24 cellular contexts compared by ENCODE assay signal in genomic region chr7:111638048-111638447, GRCh38.
"Had no signal": no experiment of that assay in that cellular context is flagged by ENCODE, and none has a peak within 500 bp of the region (broad histone marks: within the 10 kb centered on the region; RNA-seq: fewer than 3 reads in every experiment).

No MANE protein-coding gene starts in this region.

- H3K36me3 ChIP-seq: left lung, neutrophil, ovary, sigmoid colon, thoracic aorta, upper lobe of left lung had no signal

- H3K4me3 Mint-ChIP-seq: activated CD4-positive, alpha-beta T cell treated with anti-CD3 and anti-CD28 coated beads, Interleukin-2, amount 10 ng/mL, durations not matched to agents 7 days and 5 days; activated CD8-positive, alpha-beta memory T cell treated with anti-CD3 and anti-CD28 coated beads, Interleukin-2, amount 10 ng/mL, durations not matched to agents 7 days and 5 days; activated CD8-positive, alpha-beta T cell treated with anti-CD3 and anti-CD28 coated beads for 36 hours; activated naive CD4-positive, alpha-beta T cell treated with anti-CD3 and anti-CD28 coated beads, Interleukin-2, amount 10 ng/mL, durations not matched to agents 7 days and 5 days; brain; mesothelial cell of epicardium; natural killer cell had no signal

- DNase-seq: activated CD4-positive, alpha-beta T cell treated with anti-CD3 and anti-CD28 coated beads, Interleukin-2, amount 10 ng/mL, durations not matched to agents 7 days and 5 days; activated CD8-positive, alpha-beta memory T cell treated with anti-CD3 and anti-CD28 coated beads, Interleukin-2, amount 10 ng/mL, durations not matched to agents 7 days and 5 days; activated CD8-positive, alpha-beta T cell treated with anti-CD3 and anti-CD28 coated beads for 36 hours; activated effector memory CD4-positive, alpha-beta T cell treated with anti-CD3 and anti-CD28 coated beads, Interleukin-2, amount 50 U/mL, for 16 hours; activated naive CD4-positive, alpha-beta T cell treated with anti-CD3 and anti-CD28 coated beads, Interleukin-2, amount 10 ng/mL, durations not matched to agents 7 days and 5 days; activated T-cell treated with anti-CD3 and anti-CD28 coated beads for 4 hours; aorta; hippocampal formation; kidney glomerular epithelial cell; left lung; mammary epithelial cell; natural killer cell; ovary; sigmoid colon; stimulated activated CD4-positive, alpha-beta T cell treated with anti-CD3 and anti-CD28 coated beads, Interleukin-4, amount 100 ng/mL, for 24 hours; stimulated activated naive CD4-positive, alpha-beta T cell treated with Interleukin-2 at 50 U/mL for 16 hours; upper lobe of left lung had no signal

- H3K27me3 ChIP-seq: left lung, neutrophil, ovary, sigmoid colon, upper lobe of left lung had no signal

- H3K4me1 Mint-ChIP-seq: activated CD4-positive, alpha-beta T cell treated with anti-CD3 and anti-CD28 coated beads, Interleukin-2, amount 10 ng/mL, durations not matched to agents 7 days and 5 days; activated CD8-positive, alpha-beta memory T cell treated with anti-CD3 and anti-CD28 coated beads, Interleukin-2, amount 10 ng/mL, durations not matched to agents 7 days and 5 days; activated naive CD4-positive, alpha-beta T cell treated with anti-CD3 and anti-CD28 coated beads, Interleukin-2, amount 10 ng/mL, durations not matched to agents 7 days and 5 days; natural killer cell had no signal

- H3K27ac Mint-ChIP-seq: activated CD4-positive, alpha-beta T cell treated with anti-CD3 and anti-CD28 coated beads, Interleukin-2, amount 10 ng/mL, durations not matched to agents 7 days and 5 days; activated CD8-positive, alpha-beta memory T cell treated with anti-CD3 and anti-CD28 coated beads, Interleukin-2, amount 10 ng/mL, durations not matched to agents 7 days and 5 days; activated CD8-positive, alpha-beta T cell treated with anti-CD3 and anti-CD28 coated beads for 36 hours; activated naive CD4-positive, alpha-beta T cell treated with anti-CD3 and anti-CD28 coated beads, Interleukin-2, amount 10 ng/mL, durations not matched to agents 7 days and 5 days; mesothelial cell of epicardium; natural killer cell had no signal

- FAIRE-seq: frontal cortex had no signal

- ATAC-seq: activated CD4-positive, CD25-positive, alpha-beta regulatory T cell treated with anti-CD3 and anti-CD28 coated beads, Interleukin-2, amount 50 U/mL, for 24 hours; activated CD8-positive, alpha-beta memory T cell treated with anti-CD3 and anti-CD28 coated beads, Interleukin-2, amount 10 ng/mL, durations not matched to agents 7 days and 5 days; activated CD8-positive, alpha-beta T cell treated with anti-CD3 and anti-CD28 coated beads for 36 hours; left lung; natural killer cell had no signal

- H3K9me3 ChIP-seq: left lung, neutrophil, ovary, sigmoid colon, thoracic aorta, upper lobe of left lung had no signal

- H3K36me3 Mint-ChIP-seq: activated CD8-positive, alpha-beta memory T cell treated with anti-CD3 and anti-CD28 coated beads, Interleukin-2, amount 10 ng/mL, durations not matched to agents 7 days and 5 days; activated naive CD4-positive, alpha-beta T cell treated with anti-CD3 and anti-CD28 coated beads, Interleukin-2, amount 10 ng/mL, durations not matched to agents 7 days and 5 days; brain; mesothelial cell of epicardium; natural killer cell had no signal

- H3K9me3 Mint-ChIP-seq: activated CD4-positive, alpha-beta T cell treated with anti-CD3 and anti-CD28 coated beads, Interleukin-2, amount 10 ng/mL, durations not matched to agents 7 days and 5 days; activated CD8-positive, alpha-beta T cell treated with anti-CD3 and anti-CD28 coated beads for 36 hours; activated naive CD4-positive, alpha-beta T cell treated with anti-CD3 and anti-CD28 coated beads, Interleukin-2, amount 10 ng/mL, durations not matched to agents 7 days and 5 days; brain had no signal

- H3K4me3 ChIP-seq: left lung, ovary, sigmoid colon, thoracic aorta, upper lobe of left lung had no signal

- H3K4me1 ChIP-seq: left lung, sigmoid colon, upper lobe of left lung had no signal

- H3K27me3 Mint-ChIP-seq: activated CD4-positive, alpha-beta T cell treated with anti-CD3 and anti-CD28 coated beads, Interleukin-2, amount 10 ng/mL, durations not matched to agents 7 days and 5 days; activated CD8-positive, alpha-beta memory T cell treated with anti-CD3 and anti-CD28 coated beads, Interleukin-2, amount 10 ng/mL, durations not matched to agents 7 days and 5 days; activated naive CD4-positive, alpha-beta T cell treated with anti-CD3 and anti-CD28 coated beads, Interleukin-2, amount 10 ng/mL, durations not matched to agents 7 days and 5 days had no signal

- H3K27ac ChIP-seq: epithelial cell of prostate, left lung, neutrophil, ovary, sigmoid colon, thoracic aorta, upper lobe of left lung had no signal
